Comparison of ENCODE assay signal across 8 cellular contexts in the genomic region with DNA sequence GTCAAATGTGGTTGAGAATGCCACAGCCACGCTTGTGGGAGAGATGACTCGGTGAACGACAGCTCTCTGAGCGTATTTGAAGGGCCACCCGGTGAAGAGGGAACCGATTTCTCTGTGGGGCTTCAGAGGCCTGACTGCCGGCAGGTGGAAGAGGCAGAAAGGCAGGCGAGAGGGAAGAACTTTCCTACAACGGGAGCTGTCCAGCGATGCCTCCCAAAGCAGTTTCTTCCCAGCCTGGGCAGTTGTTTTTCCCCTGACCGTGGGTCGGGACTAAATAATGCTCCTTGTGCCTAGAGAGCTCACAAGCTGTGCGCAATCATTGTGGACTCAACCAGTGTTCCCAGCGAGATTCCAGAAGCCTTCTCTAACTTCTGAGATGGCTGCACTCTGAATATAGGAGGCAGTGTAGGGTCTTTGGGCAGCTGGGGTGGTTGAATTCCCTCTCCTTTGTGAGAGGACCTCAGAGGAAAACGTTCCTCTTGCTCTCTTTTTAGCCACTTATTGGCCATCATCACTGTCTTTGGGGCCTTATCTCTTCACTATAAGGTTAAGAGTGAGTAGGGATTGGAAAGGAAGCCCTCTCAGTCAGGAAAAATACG. TPM values are rescaled to one million over a fixed set of nuclear protein-coding genes. Genes with fewer than 3 reads are reported as not detected.
A peak's percentile ranks its signal among the peaks of the same experiment; 100 is the strongest.
DNase-seq lines count a peak whose midpoint lies in the region; ATAC-seq and TF ChIP-seq lines count a peak whose summit lies in the region.

No MANE protein-coding gene starts in this region.

- H3K27me3 ChIP-seq in Peyer's patch (no peaks in the 10 kb centered on the region), lung (ENCODE audit: control insufficient read depth, insufficient read depth) (no peaks in the 10 kb centered on the region), thyroid gland (no peaks in the 10 kb centered on the region)

- peak; percentile 4 for ATAC-seq in HG02759 (IDR thresholded peaks at IDR 0.05; ENCODE audit: unreplicated experiment)
- ATAC-seq in lung (ENCODE audit: insufficient read depth, low FRiP score): peak; percentile 1
- ATAC-seq in GM18873 (IDR thresholded peaks at IDR 0.05; ENCODE audit: low FRiP score, unreplicated experiment): no peak

- H3K4me3 ChIP-seq in Peyer's patch: peak overlapping the region; percentile 68 to 84 (median 82)
- H3K4me3 ChIP-seq in lung: peak overlapping the region; percentile 99
- H3K4me3 ChIP-seq in thyroid gland (replicated peaks in 1 of 3): peak overlapping the region; percentile 32 to 94 (median 80)

- H3K36me3 ChIP-seq in Peyer's patch (no peaks in the 10 kb centered on the region), lung (ENCODE audit: control insufficient read depth in 2 of 2, insufficient read depth in 2 of 2, low read length in 2 of 2) (no peaks in the 10 kb centered on the region), thyroid gland (no peaks in the 10 kb centered on the region)

- TF ChIP-seq POLR2A in Peyer's patch (IDR thresholded peaks at IDR 0.05) (no peak), thyroid gland (IDR thresholded peaks at IDR 0.05) (no peak)

- H3K4me1 ChIP-seq in Peyer's patch (peaks cover 0 to 12% (median 0%) of the 10 kb centered on the region in 4 donors), lung (ENCODE audit: control insufficient read depth in 2 of 2, insufficient read depth in 2 of 2, low read length in 2 of 2) (peaks cover 1 to 7% of the 10 kb centered on the region in 2 donors), thyroid gland (peaks cover 21 to 22% of the 10 kb centered on the region in 2 donors)

- DNase-seq in ELR (ENCODE audit: low read depth) (peak; percentile 56), Peyer's patch (peak in 2 of 3 donors; percentile 32 to 52), lung (ENCODE audit: low spot score) (no peak), thyroid gland (peak in 1 of 2 donors; percentile 30), NCI-H1436 treated with DMSO at 0.1 percent for 48 hours (lab: John Stamatoyannopoulos, UW) (no peak)
- DNase-seq in effector CD4-positive, alpha-beta T cell: peak; percentile 17

- H3K9me3 ChIP-seq in Peyer's patch (no peaks in the 10 kb centered on the region), lung (ENCODE audit: control insufficient read depth in 2 of 2, insufficient read depth in 1 of 2, low read length in 1 of 2) (no peaks in the 10 kb centered on the region), thyroid gland (no peaks in the 10 kb centered on the region)

- no peak for TF ChIP-seq CTCF in Peyer's patch (IDR thresholded peaks at IDR 0.05)
- no peak for TF ChIP-seq CTCF in lung (IDR thresholded peaks at IDR 0.05; ENCODE audit: control extremely low read depth, extremely low read depth)
- no peak for TF ChIP-seq CTCF in thyroid gland (IDR thresholded peaks at IDR 0.05)

- H3K27ac ChIP-seq in Peyer's patch: peak overlapping the region; percentile 82 to 90 (median 87)
- H3K27ac ChIP-seq in lung (ENCODE audit: low read depth in 1 of 2, low read length in 1 of 2): peak overlapping the region in 1 of 2 donors; percentile 98
- peak overlapping the region in 1 of 3 donors; percentile 88 for H3K27ac ChIP-seq in thyroid gland

- intact Hi-C loops in thyroid gland (cut with DNase I): no loop called here

- WGBS in lung, 2 donors: 5 to 6% methylated on average over 16 of the region's 16 CpGs
- WGBS in thyroid gland, 2 donors: 6 to 9% methylated on average over 16 of the region's 16 CpGs

RNA-seq across cellular contexts. Expression of a gene that starts 0.7 kb away (rescaled TPM):
- total RNA-seq in Peyer's patch (10 to 100 TPM; 15.7 to 52.9 (median 29.4) TPM), lung (100 to 1,000 TPM in 1 of 2 donors, 10 to 100 TPM in 1; 42.7 to 103 TPM), thyroid gland (100 to 1,000 TPM in 2 of 4 donors, 10 to 100 TPM in 2; 62.2 to 198 (median 118) TPM)
- 10 to 100 TPM; 74.3 to 93.9 TPM for polyA plus RNA-seq in lung

Comparison
In these comparisons a context has a peak if more than half of its experiments do, and no peak if none do; other contexts are left out.
1. DNase-seq: peak in ELR (single experiment), Peyer's patch (2 of 3) and effector CD4-positive, alpha-beta T cell (single experiment); none in lung (single experiment) and NCI-H1436 treated with DMSO at 0.1 percent for 48 hours (single experiment).
2. Peak in every context shown above with its lines, with median percentiles within 50 percentile points of each other: H3K4me3 ChIP-seq.